Comparison of ENCODE assay signal across 9 cellular contexts in genomic region chr19:49387936-49388372, GRCh38. TPM values are rescaled to one million over a fixed set of nuclear protein-coding genes. Genes with fewer than 3 reads are reported as not detected.
DNase-seq lines count a peak whose midpoint lies in the region; ATAC-seq and TF ChIP-seq lines count a peak whose summit lies in the region.
"Had no signal": no experiment of that assay in that cellular context is flagged by ENCODE, and none has a peak within 500 bp of the region (broad histone marks: within the 10 kb centered on the region; RNA-seq: fewer than 3 reads in every experiment).

Gene KASH5 (plus strand): TSS chr19:49388249. CDS start chr19:49390884, 2,635 bp downstream.

- H2AFZ ChIP-seq in fibroblast of lung (ENCODE audit: low read length): no peak within 1 kb of the TSS

- no peak for TF ChIP-seq POLR2A in gastrocnemius medialis (IDR thresholded peaks at IDR 0.05)

- peak within 1 kb of the TSS; percentile 37 for H3K4me3 ChIP-seq in CD8-positive, alpha-beta T cell (ENCODE audit: low read depth, low read length)
- H3K4me3 ChIP-seq in fibroblast of lung (replicated peaks in 1 of 4; ENCODE audit: control extremely low read depth in 1 of 4, insufficient read depth in 1 of 4, low read depth in 3 of 4, low read length in 4 of 4) (no peak within 1 kb of the TSS), gastrocnemius medialis (peak within 1 kb of the TSS in 3 of 4 donors; percentile 24 to 44 (median 27))

- H3K9ac ChIP-seq in fibroblast of lung (ENCODE audit: insufficient read depth, low read length): no peak within 1 kb of the TSS

- peaks cover 16% of the 10 kb centered on the region for H3K4me1 ChIP-seq in CD8-positive, alpha-beta T cell (ENCODE audit: insufficient read depth, low read length)
- no peaks in the 10 kb centered on the region for H3K4me1 ChIP-seq in fibroblast of lung (ENCODE audit: control insufficient read depth, extremely low read depth, insufficient read depth, low read length)
- no peaks in the 10 kb centered on the region for H3K4me1 ChIP-seq in gastrocnemius medialis

- no peaks in the 10 kb centered on the region for H4K20me1 ChIP-seq in fibroblast of lung (ENCODE audit: control insufficient read depth, extremely low read depth, insufficient read depth, low read length)

- peak; percentile 62 to 88 (median 87) for DNase-seq in CD8-positive, alpha-beta T cell
- DNase-seq in NCI-H1930 (lab: John Stamatoyannopoulos, UW): peak; percentile 86 to 89
- peak; percentile 57 to 75 (median 57) for DNase-seq in activated CD8-positive, alpha-beta memory T cell treated with anti-CD3 and anti-CD28 coated beads for 48 hours (ENCODE audit: low read depth in 2 of 3, low spot score in 2 of 3)
- DNase-seq in fibroblast of lung (ENCODE audit: low read depth in 2 of 2): peak; percentile 22 to 52
- DNase-seq in gastrocnemius medialis: peak; percentile 52 to 79
- no peak for DNase-seq in NCI-H1417 treated with DMSO at 0.1 percent for 48 hours (lab: John Stamatoyannopoulos, UW)
- no peak for DNase-seq in HPDE6-E6E7 (ENCODE audit: extremely low spot score)

- peak; percentile 71 for ATAC-seq in CD8-positive, alpha-beta T cell
- ATAC-seq in gastrocnemius medialis: peak; percentile 55 to 58
- no peak for ATAC-seq in GM19463 (IDR thresholded peaks at IDR 0.05; ENCODE audit: unreplicated experiment)

- no peaks in the 10 kb centered on the region for H3K27me3 ChIP-seq in CD8-positive, alpha-beta T cell (ENCODE audit: insufficient read depth, low read length)
- H3K27me3 ChIP-seq in fibroblast of lung (ENCODE audit: control insufficient read depth, insufficient read depth, low read length): peaks cover 6% of the 10 kb centered on the region
- peaks cover 0 to 15% (median 14%) of the 10 kb centered on the region in 3 donors for H3K27me3 ChIP-seq in gastrocnemius medialis

- H3K9me3 ChIP-seq in CD8-positive, alpha-beta T cell (ENCODE audit: low read length): no peaks in the 10 kb centered on the region
- H3K9me3 ChIP-seq in fibroblast of lung (ENCODE audit: control insufficient read depth, insufficient read depth, low read depth, low read length): no peaks in the 10 kb centered on the region
- peaks cover 0 to under 1% (median 0%) of the 10 kb centered on the region in 3 donors for H3K9me3 ChIP-seq in gastrocnemius medialis

- H3K27me3 Mint-ChIP-seq in CD8-positive, alpha-beta T cell (ENCODE audit: low read depth): no peaks in the 10 kb centered on the region

- CTCF ChIA-PET in CD8-positive, alpha-beta T cell (lab: Charles Lee): no interaction called here

- no peak for TF ChIP-seq CTCF in CD8-positive, alpha-beta T cell (IDR thresholded peaks at IDR 0.05)
- TF ChIP-seq CTCF in fibroblast of lung (conservative IDR thresholded peaks at IDR 0.05 in 1 of 2, IDR thresholded peaks at IDR 0.05 in 1 of 2; ENCODE audit: low read depth in 1 of 2, low read length in 2 of 2): no peak
- no peak for TF ChIP-seq CTCF in gastrocnemius medialis (IDR thresholded peaks at IDR 0.05 in 4 of 5, conservative IDR thresholded peaks at IDR 0.05 in 1 of 5)

- no peaks in the 10 kb centered on the region for H3K79me2 ChIP-seq in fibroblast of lung (ENCODE audit: control insufficient read depth, insufficient read depth, low read length)

- H3K27ac Mint-ChIP-seq in CD8-positive, alpha-beta T cell: peak within 1 kb of the TSS; percentile 64

- H3K4me2 ChIP-seq in fibroblast of lung (ENCODE audit: extremely low read depth, insufficient read depth, low read length): no peak within 1 kb of the TSS

- intact Hi-C loops in CD8-positive, alpha-beta T cell (cut with DNase I, micrococcal nuclease): no loop called here
- intact Hi-C loops in gastrocnemius medialis (cut with DNase I; ENCODE audit: low total_unique reads): no loop called here

- no peaks in the 10 kb centered on the region for H3K36me3 Mint-ChIP-seq in CD8-positive, alpha-beta T cell

- in situ Hi-C loops in gastrocnemius medialis (cut with MboI; ENCODE audit: low sequenced_read_pairs in 4 of 4): loop anchor here in 2 of 4 donors (10.0 to 25.0 kb wide), 2 partner anchors 57 to 149 kb away; partner anchors contain the start of genes RCN3 (in 1 of the 2) and SLC17A7 (in 1 of the 2)

- POLR2A ChIA-PET in CD8-positive, alpha-beta T cell (lab: Charles Lee): no interaction called here

- H3K4me1 Mint-ChIP-seq in CD8-positive, alpha-beta T cell (ENCODE audit: low read depth): peaks cover 11% of the 10 kb centered on the region

- no peak within 1 kb of the TSS for H3K27ac ChIP-seq in CD8-positive, alpha-beta T cell (ENCODE audit: low read depth, low read length)
- H3K27ac ChIP-seq in fibroblast of lung (ENCODE audit: insufficient read depth, low read length) (no peak within 1 kb of the TSS), gastrocnemius medialis (no peak within 1 kb of the TSS)

- H3K36me3 ChIP-seq in CD8-positive, alpha-beta T cell (ENCODE audit: insufficient read depth, low read length): no peaks in the 10 kb centered on the region
- H3K36me3 ChIP-seq in fibroblast of lung (ENCODE audit: control insufficient read depth, insufficient read depth, low read length): no peaks in the 10 kb centered on the region
- H3K36me3 ChIP-seq in gastrocnemius medialis: no peaks in the 10 kb centered on the region

- H3K9me3 Mint-ChIP-seq in CD8-positive, alpha-beta T cell: no peaks in the 10 kb centered on the region

- H3K4me3 Mint-ChIP-seq in CD8-positive, alpha-beta T cell: peak within 1 kb of the TSS; percentile 39

RNA-seq across cellular contexts. Expression of gene KASH5, which starts in this region (rescaled TPM):
- not detected for total RNA-seq in CD8-positive, alpha-beta T cell
- total RNA-seq in fibroblast of lung (not detected in 2 replicates), gastrocnemius medialis (not detected)
- not detected in 2 replicates for polyA plus RNA-seq in fibroblast of lung
- polyA plus RNA-seq in fibroblast of lung (2012): not detected in 2 replicates
- not detected in 2 replicates for polyA minus RNA-seq in fibroblast of lung (ENCODE audit: low replicate concordance)
- polyA plus RNA-seq: esophagus had no signal

Comparison
In these comparisons a context has a peak if more than half of its experiments do, and no peak if none do; other contexts are left out.
1. Peak in DNase-seq, ATAC-seq and H3K4me3 ChIP-seq in CD8-positive, alpha-beta T cell; RNA of the gene not detected or under 1 TPM.
2. Peak in DNase-seq in fibroblast of lung; RNA of the gene not detected or under 1 TPM.
3. Peak in DNase-seq, ATAC-seq and H3K4me3 ChIP-seq in gastrocnemius medialis; RNA of the gene not detected or under 1 TPM.
4. DNase-seq: peak in NCI-H1930 (2 of 2) and activated CD8-positive, alpha-beta memory T cell treated with anti-CD3 and anti-CD28 coated beads for 48 hours (3 of 3); none in NCI-H1417 treated with DMSO at 0.1 percent for 48 hours (single experiment) and HPDE6-E6E7 (single experiment).